ENCODE assay signal across 8 cellular contexts in the genomic region with DNA sequence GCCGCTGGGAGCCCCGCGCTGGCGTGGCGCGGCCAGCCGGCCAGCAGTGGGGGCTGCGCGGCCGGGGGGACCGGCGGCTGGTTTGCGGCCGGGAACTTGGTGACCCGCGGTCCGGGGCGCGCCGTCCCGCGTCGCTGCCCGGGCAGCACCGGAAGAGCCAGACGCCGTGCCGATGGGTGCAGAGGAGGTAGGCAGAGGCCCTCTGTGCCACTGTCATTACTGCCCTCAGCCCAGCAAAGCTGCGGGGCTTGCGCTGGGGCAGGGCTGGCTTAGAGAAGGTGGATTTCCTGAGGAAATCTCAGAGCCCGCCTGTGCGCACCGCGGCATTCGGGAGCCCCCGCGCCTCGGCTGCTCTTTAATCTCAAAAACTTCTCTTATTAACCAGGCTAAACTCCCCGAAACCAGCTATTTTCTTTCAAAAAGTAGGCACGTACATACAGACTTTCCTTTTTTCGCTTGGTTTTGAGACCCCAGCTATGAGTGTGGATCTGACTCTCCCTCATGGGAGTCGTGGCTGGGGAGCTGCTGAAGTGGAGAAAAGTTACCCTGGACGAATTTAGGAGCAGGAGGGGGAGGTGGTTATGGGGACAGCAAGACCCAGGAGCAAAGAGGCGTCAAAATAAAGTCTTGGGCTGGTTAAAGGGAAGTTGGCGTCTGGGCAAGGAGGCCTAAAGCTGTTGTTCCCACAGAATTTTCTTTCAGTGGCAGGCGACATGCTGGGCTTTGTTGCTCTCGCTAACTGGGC. TPM values are rescaled to one million over a fixed set of nuclear protein-coding genes. Genes with fewer than 3 reads are reported as not detected.
DNase-seq lines count a peak whose midpoint lies in the region; ATAC-seq, FAIRE-seq and TF ChIP-seq lines count a peak whose summit lies in the region.

No MANE protein-coding gene starts in this region.

- peak overlapping the region; percentile 88 for H3K27ac ChIP-seq in layer of hippocampus (ENCODE audit: low read depth, low read length)

- CTCF ChIA-PET in BJ (lab: Yijun Ruan, JAX), result interaction anchor here (0.7 to 5.0 kb wide), 5 partner anchors 18 to 115 kb away, joined by 3 to 31 read pairs (median 3); no protein-coding TSS in a partner anchor

- H3K4me3 ChIP-seq in BJ (ENCODE audit: low read depth, low read length), result peak overlapping the region; percentile 75

- no peaks in the 10 kb centered on the region for H3K27me3 Mint-ChIP-seq in T-helper 2 cell treated with Interferon-gamma antibody and Interleukin-4, amounts not matched to agents 5 μg/mL and 100 μg/mL, for 36 hours (ENCODE audit: low read depth)
- H3K27me3 Mint-ChIP-seq in chondrocyte (ENCODE audit: low read depth), result no peaks in the 10 kb centered on the region

- H3K36me3 Mint-ChIP-seq in T-helper 2 cell treated with Interferon-gamma antibody and Interleukin-4, amounts not matched to agents 5 μg/mL and 100 μg/mL, for 36 hours (ENCODE audit: low read depth), result peaks cover 19% of the 10 kb centered on the region
- H3K36me3 Mint-ChIP-seq in chondrocyte (ENCODE audit: low read depth), result no peaks in the 10 kb centered on the region

- no peaks in the 10 kb centered on the region; the same call in 1 of the 2 replicates for H3K36me3 ChIP-seq in BJ (ENCODE audit: control insufficient read depth, insufficient read depth, low read length)

- H3K9me3 Mint-ChIP-seq in T-helper 2 cell treated with Interferon-gamma antibody and Interleukin-4, amounts not matched to agents 5 μg/mL and 100 μg/mL, for 36 hours, result no peaks in the 10 kb centered on the region
- H3K9me3 Mint-ChIP-seq in chondrocyte (ENCODE audit: low read depth), result no peaks in the 10 kb centered on the region

- H3K27me3 ChIP-seq in BJ (ENCODE audit: control insufficient read depth, insufficient read depth, low read length) (no peaks in the 10 kb centered on the region), layer of hippocampus (ENCODE audit: control insufficient read depth, insufficient read depth, low read length) (no peaks in the 10 kb centered on the region)

- H3K27ac Mint-ChIP-seq in T-helper 2 cell treated with Interferon-gamma antibody and Interleukin-4, amounts not matched to agents 5 μg/mL and 100 μg/mL, for 36 hours, result peak overlapping the region; percentile 98
- peak overlapping the region; percentile 97 for H3K27ac Mint-ChIP-seq in chondrocyte (ENCODE audit: unreplicated experiment)

- peak overlapping the region; percentile 96 for H3K4me3 Mint-ChIP-seq in T-helper 2 cell treated with Interferon-gamma antibody and Interleukin-4, amounts not matched to agents 5 μg/mL and 100 μg/mL, for 36 hours
- H3K4me3 Mint-ChIP-seq in chondrocyte (ENCODE audit: unreplicated experiment), result peak overlapping the region; percentile 92

- no peak for TF ChIP-seq POLR2A in H54 (IDR thresholded peaks at IDR 0.05; ENCODE audit: low read depth, low read length)

- TF ChIP-seq CTCF in BJ (IDR thresholded peaks at IDR 0.05; ENCODE audit: insufficient read depth, low read depth, low read length) (no peak), chondrocyte (IDR thresholded peaks at IDR 0.05) (no peak)

- FAIRE-seq in H54 (lab: Jason Lieb, UNC), result no peak

- no peak for DNase-seq in BJ (ENCODE audit: low read depth)
- peak; percentile 23 for DNase-seq in HuH-7.5 (ENCODE audit: low spot score)
- peak; percentile 21 for DNase-seq in T-helper 2 cell treated with Interferon-gamma antibody and Interleukin-4, amounts not matched to agents 5 μg/mL and 100 μg/mL, for 36 hours (ENCODE audit: low spot score)
- DNase-seq in chondrocyte (ENCODE audit: low spot score), result no peak
- DNase-seq in stimulated activated CD8-positive, alpha-beta memory T cell treated with anti-CD3 and anti-CD28 coated beads, Interleukin-15, amount 100 ng/mL, for 1 hour (ENCODE audit: low read depth), result peak; percentile 20
- no peak for DNase-seq in H54 (ENCODE audit: insufficient read length, low spot score)

- peak; percentile 1 for ATAC-seq in GM19468 (IDR thresholded peaks at IDR 0.05; ENCODE audit: extremely low read depth, unreplicated experiment)

- POLR2A ChIA-PET in BJ (lab: Charles Lee), result interaction anchor here (0.5 kb wide), 1 partner anchor 12 kb away, joined by 3 read pairs; no protein-coding TSS in a partner anchor

- peaks cover 52% of the 10 kb centered on the region for H3K4me1 Mint-ChIP-seq in T-helper 2 cell treated with Interferon-gamma antibody and Interleukin-4, amounts not matched to agents 5 μg/mL and 100 μg/mL, for 36 hours (ENCODE audit: low read depth)
- peaks cover 61% of the 10 kb centered on the region for H3K4me1 Mint-ChIP-seq in chondrocyte (ENCODE audit: low read depth)

RNA-seq across cellular contexts. Expression of gene SUSD6, which starts 0.8 kb away (rescaled TPM):
- 15.9 and 20.3 TPM in 2 replicates for polyA plus RNA-seq in BJ (2011; rRNA removed)
- 22.2 and 23.0 TPM in 2 replicates for polyA minus RNA-seq in BJ (2011; rRNA and poly(A)+ RNA removed)
- total RNA-seq in chondrocyte, result 49.1 to 51.6 TPM (median 49.3 TPM) in 3 replicates

RNA-seq across cellular contexts. Expression of gene CCDC177, which starts 37.5 kb away (rescaled TPM):
- not detected in 2 replicates for polyA plus RNA-seq in BJ (2011; rRNA removed)
- polyA minus RNA-seq in BJ (2011; rRNA and poly(A)+ RNA removed), result not detected in 2 replicates
- not detected in 3 replicates for total RNA-seq in chondrocyte

Comparison
In these comparisons a context has a peak if more than half of its experiments do, and no peak if none do; other contexts are left out.
1. DNase-seq: peak in HuH-7.5 (single experiment), T-helper 2 cell treated with Interferon-gamma antibody and Interleukin-4, amounts not matched to agents 5 μg/mL and 100 μg/mL, for 36 hours (single experiment) and stimulated activated CD8-positive, alpha-beta memory T cell treated with anti-CD3 and anti-CD28 coated beads, Interleukin-15, amount 100 ng/mL, for 1 hour (single experiment); none in BJ (single experiment), chondrocyte (single experiment) and H54 (single experiment).